ENCODE assay signal across 21 cellular contexts in genomic region chr14:74933925-74934435, GRCh38. TPM values are rescaled to one million over a fixed set of nuclear protein-coding genes. Genes with fewer than 3 reads are reported as not detected.
DNase-seq lines count a peak whose midpoint lies in the region; TF ChIP-seq lines count a peak whose summit lies in the region.
"Had no signal": no experiment of that assay in that cellular context is flagged by ENCODE, and none has a peak within 500 bp of the region (broad histone marks: within the 10 kb centered on the region; RNA-seq: fewer than 3 reads in every experiment).

No MANE protein-coding gene starts in this region.

- no peaks in the 10 kb centered on the region for H3K9me2 ChIP-seq in MM.1S (replicated peaks; ENCODE audit: insufficient read depth, low read length)

- H3K9ac ChIP-seq in mucosa of rectum (ENCODE audit: low read depth in 1 of 2, low read length in 2 of 2), result no peak overlapping the region
- no peak overlapping the region for H3K9ac ChIP-seq in MM.1S (ENCODE audit: low read length)

- H3K4me2 ChIP-seq in MM.1S (ENCODE audit: low read depth, low read length), result no peak overlapping the region
- H3K4me2 ChIP-seq: A549 had no signal

- whole genome bisulfite sequencing in thyroid gland, 2 donors, result 50 to 59% methylated on average over 5 of the region's 5 CpGs
- 52 to 60% methylated on average over 5 of the region's 5 CpGs for WGBS in lower leg skin, 2 donors

- no peaks in the 10 kb centered on the region for H3F3A ChIP-seq in MM.1S (ENCODE audit: insufficient read depth, low read length)

- H3K27ac ChIP-seq in mucosa of rectum (ENCODE audit: low read depth in 2 of 2, low read length in 2 of 2) (peak overlapping the region; percentile 7 to 32), thyroid gland (peak overlapping the region in 2 of 3 donors; percentile 20 to 65), MM.1S (ENCODE audit: low read length) (no peak overlapping the region)
- H3K27ac ChIP-seq: A549, prostate gland had no signal

- H3K9me3 ChIP-seq in mucosa of rectum (ENCODE audit: control insufficient read depth in 2 of 2, low read length in 2 of 2), result no peaks in the 10 kb centered on the region
- H3K9me3 ChIP-seq in thyroid gland, result no peaks in the 10 kb centered on the region
- H3K9me3 ChIP-seq in MM.1S (replicated peaks; ENCODE audit: insufficient read depth, low read length), result no peaks in the 10 kb centered on the region
- H3K9me3 ChIP-seq: A549, prostate gland had no signal

- no peaks in the 10 kb centered on the region for H3K27me3 ChIP-seq in mucosa of rectum (ENCODE audit: control insufficient read depth in 2 of 2, insufficient read depth in 2 of 2, low read length in 2 of 2)
- no peaks in the 10 kb centered on the region for H3K27me3 ChIP-seq in thyroid gland
- H3K27me3 ChIP-seq in MM.1S (replicated peaks; ENCODE audit: insufficient read depth, low read length), result no peaks in the 10 kb centered on the region

- no peak overlapping the region for H2AFZ ChIP-seq in MM.1S (ENCODE audit: low read length)

- H3K4me1 ChIP-seq in mucosa of rectum (ENCODE audit: control insufficient read depth in 2 of 2, insufficient read depth in 2 of 2, low read length in 2 of 2) (no peaks in the 10 kb centered on the region), thyroid gland (peaks cover 19 to 42% of the 10 kb centered on the region in 2 donors), MM.1S (ENCODE audit: low read length) (no peaks in the 10 kb centered on the region)
- H3K4me1 ChIP-seq: prostate gland had no signal

- no peaks in the 10 kb centered on the region for H4K20me1 ChIP-seq in MM.1S (ENCODE audit: insufficient read depth, low read length)

- no peaks in the 10 kb centered on the region for H3K79me2 ChIP-seq in MM.1S (ENCODE audit: low read length)

- TF ChIP-seq POLR2A in thyroid gland (IDR thresholded peaks at IDR 0.05) (no peak), lower leg skin (IDR thresholded peaks at IDR 0.05) (no peak)

- H3K36me3 ChIP-seq in mucosa of rectum (ENCODE audit: control insufficient read depth in 2 of 2, insufficient read depth in 2 of 2, low read length in 2 of 2), result no peaks in the 10 kb centered on the region
- no peaks in the 10 kb centered on the region for H3K36me3 ChIP-seq in thyroid gland
- no peaks in the 10 kb centered on the region for H3K36me3 ChIP-seq in MM.1S (replicated peaks; ENCODE audit: insufficient read depth, low read length)
- H3K36me3 ChIP-seq: prostate gland had no signal

- no peak for TF ChIP-seq CTCF in thyroid gland (IDR thresholded peaks at IDR 0.05)
- no peak for TF ChIP-seq CTCF in MM.1S (IDR thresholded peaks at IDR 0.05; ENCODE audit: low read length)
- no peak for TF ChIP-seq CTCF in lower leg skin (IDR thresholded peaks at IDR 0.05)

- intact Hi-C loops in thyroid gland (cut with DNase I) (no loop called here), lower leg skin (cut with DNase I; ENCODE audit: low total_unique reads) (no loop called here)

- no peak overlapping the region for H3K4me3 ChIP-seq in mucosa of rectum (ENCODE audit: low read length in 2 of 2)
- no peak overlapping the region for H3K4me3 ChIP-seq in thyroid gland (replicated peaks in 1 of 3)
- H3K4me3 ChIP-seq in MM.1S (ENCODE audit: low read length), result no peak overlapping the region
- H3K4me3 ChIP-seq in lower leg skin (ENCODE audit: low read depth, poor library complexity, severe bottlenecking), result no peak overlapping the region
- H3K4me3 ChIP-seq: A549, prostate gland had no signal

- DNase-seq in NCI-H82 (lab: John Stamatoyannopoulos, UW) (peak; percentile 41), NCI-H82 treated with DMSO at 0.1 percent for 48 hours (lab: John Stamatoyannopoulos, UW; ENCODE audit: unreplicated experiment) (no peak), dermis blood vessel endothelial cell (peak; percentile 38), thyroid gland (no peak), OCI-M2 (lab: John Stamatoyannopoulos, UW; ENCODE audit: unreplicated experiment) (no peak), MM.1S (no peak), lower leg skin (ENCODE audit: low spot score in 2 of 2) (no peak)
- DNase-seq: activated CD4-positive, alpha-beta memory T cell treated with anti-CD3 and anti-CD28 coated beads, Interleukin-2, amount 10 ng/mL, durations not matched to agents 7 days and 5 days; activated naive CD4-positive, alpha-beta T cell treated with anti-CD3 and anti-CD28 coated beads, Interleukin-2, amount 50 U/mL, for 16 hours; activated T-cell treated with anti-CD3 and anti-CD28 coated beads, Interleukin-2, amount 50 U/mL, for 4 hours; CD8-positive, alpha-beta T cell; DND-41; natural killer cell; NCI-H1092; NCI-H2107; T-helper 1 cell had no signal

RNA-seq across cellular contexts. Expression of gene RPS6KL1, which starts 10.9 kb away (rescaled TPM):
- total RNA-seq in dermis blood vessel endothelial cell (10.4 and 12.4 TPM in 2 replicates), thyroid gland (10 to 100 TPM in 2 of 4 donors, 1 to 10 TPM in 2; 5.7 to 16.4 (median 9.5) TPM), lower leg skin (1 to 10 TPM in 2 of 4 donors, under 1 TPM in 2; 0.38 to 3.7 (median 2.1) TPM)

RNA-seq across cellular contexts. Expression of gene PGF, which starts 21.4 kb away (rescaled TPM):
- total RNA-seq in dermis blood vessel endothelial cell (126 and 252 TPM in 2 replicates), thyroid gland (10 to 100 TPM; 34.4 to 68.8 (median 61.0) TPM), lower leg skin (10 to 100 TPM in 3 of 4 donors, 1 to 10 TPM in 1; 9.8 to 22.3 (median 14.0) TPM)

RNA-seq across cellular contexts. Expression of gene DLST, which starts 52.3 kb away (rescaled TPM):
- 58.0 and 91.4 TPM in 2 replicates for total RNA-seq in dermis blood vessel endothelial cell
- total RNA-seq in thyroid gland, result 10 to 100 TPM; 80.9 to 91.6 (median 83.5) TPM
- 100 to 1,000 TPM in 1 of 4 donors, 10 to 100 TPM in 3; 65.0 to 126 (median 73.8) TPM for total RNA-seq in lower leg skin

RNA-seq across cellular contexts. Expression of gene PROX2, which starts 58.0 kb away (rescaled TPM):
- total RNA-seq in dermis blood vessel endothelial cell (not detected in 2 replicates), thyroid gland (not detected), lower leg skin (under 1 TPM in 2 of 4 donors, not detected in 2; 0.10 to 0.42 TPM)
- total RNA-seq: activated CD4-positive, alpha-beta memory T cell treated with anti-CD3 and anti-CD28 coated beads, Interleukin-2, amount 10 ng/mL, durations not matched to agents 7 days and 5 days; liver; prostate gland; urinary bladder had no signal

Comparison
In these comparisons a context has a peak if more than half of its experiments do, and no peak if none do; other contexts are left out.
1. DNase-seq: peak in NCI-H82 (single experiment) and dermis blood vessel endothelial cell (single experiment); none in NCI-H82 treated with DMSO at 0.1 percent for 48 hours (single experiment), thyroid gland (0 of 2), OCI-M2 (single experiment), MM.1S (single experiment) and lower leg skin (0 of 2).